ENCODE assay signal across 1 cellular context in the genomic region with DNA sequence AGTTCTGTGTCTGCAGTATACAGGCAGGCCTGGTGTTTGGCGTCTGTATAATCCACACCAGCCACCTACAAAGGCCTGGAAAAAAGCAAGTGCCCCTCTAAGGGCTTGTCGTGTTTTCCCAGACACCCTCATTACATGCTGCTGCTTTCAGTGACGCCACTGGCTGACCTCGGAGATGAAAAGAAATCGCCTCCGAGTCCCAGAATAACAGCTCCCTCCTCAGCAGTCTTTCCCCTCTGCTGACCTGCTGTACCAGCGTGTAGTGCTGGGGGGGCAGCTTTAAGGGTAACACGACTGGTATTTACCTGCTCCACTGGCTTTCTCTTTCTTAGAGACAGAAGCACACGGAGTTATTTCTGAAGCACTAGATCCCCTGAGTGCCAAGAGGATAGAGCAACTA.
TF ChIP-seq lines count a peak whose summit lies in the region.

No MANE protein-coding gene starts in this region.

TF ChIP-seq in H1, 55 proteins besides CTCF, POLR2A, EP300 and RAD21 (continued from another document):
- TF ChIP-seq SIN3A (conservative IDR thresholded peaks at IDR 0.05 in 1 of 2, IDR thresholded peaks at IDR 0.05 in 1 of 2; ENCODE audit: low read depth in 1 of 2, low read length in 2 of 2): no peak
TF ChIP-seq in H1: peak in this region for 0.
